In the genomic region with DNA sequence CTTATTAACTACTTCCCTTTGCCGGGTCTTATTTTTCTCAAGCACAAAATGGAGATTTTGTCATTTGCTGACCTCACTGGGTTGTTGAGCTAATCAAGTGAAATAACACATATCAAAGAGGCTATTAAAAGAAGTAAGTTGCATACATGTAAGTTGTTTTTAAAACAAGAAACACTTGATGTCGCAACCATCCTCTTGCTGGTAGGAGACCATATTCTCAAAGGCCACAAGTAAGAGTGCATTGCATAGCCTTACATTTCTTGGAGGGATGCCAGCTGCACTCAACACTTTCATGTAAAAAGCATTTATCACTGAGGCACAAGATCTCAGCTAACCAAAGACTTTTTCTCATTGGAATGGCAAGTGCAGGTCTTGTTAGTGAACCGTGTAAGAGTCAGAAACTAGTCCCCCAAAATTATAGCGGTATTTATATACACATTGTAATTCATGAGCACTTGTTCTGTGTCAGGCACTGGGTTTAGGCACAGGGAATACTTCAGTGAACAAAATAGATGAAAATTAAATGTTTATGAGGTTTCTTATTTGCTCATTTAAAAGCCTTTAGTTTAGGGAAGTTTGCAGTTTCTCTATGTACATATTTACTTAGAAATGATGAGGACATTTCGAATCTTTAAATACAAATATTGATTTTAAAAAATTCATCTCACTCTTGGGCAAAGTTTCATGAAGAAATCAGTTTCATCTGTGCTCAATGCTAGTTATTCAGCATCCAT, we compare ENCODE assay signal across 9 cellular contexts.
DNase-seq lines count a peak whose midpoint lies in the region; ATAC-seq, FAIRE-seq and TF ChIP-seq lines count a peak whose summit lies in the region.
"Had no signal": no experiment of that assay in that cellular context is flagged by ENCODE, and none has a peak within 500 bp of the region (broad histone marks: within the 10 kb centered on the region; RNA-seq: fewer than 3 reads in every experiment).

No MANE protein-coding gene starts in this region.

- no peaks in the 10 kb centered on the region for H4K20me1 ChIP-seq in K562 (replicated peaks; ENCODE audit: control insufficient read depth, insufficient read depth, low read length)

- H3K4me3 ChIP-seq in LNCaP clone FGC (ENCODE audit: low read depth, low read length) (no peak overlapping the region), K562 (no peak overlapping the region), mucosa of descending colon (no peak overlapping the region)

- H3K4me1 ChIP-seq in K562 (replicated peaks in 1 of 2; ENCODE audit: control insufficient read depth in 2 of 2, insufficient read depth in 2 of 2, low read length in 2 of 2) = no peaks in the 10 kb centered on the region; a peak in 2 of 5 replicates
- peaks cover 7% of the 10 kb centered on the region for H3K4me1 ChIP-seq in mucosa of descending colon (ENCODE audit: low read depth)

- ATAC-seq in K562 = peak; percentile 59
- ATAC-seq in mucosa of descending colon = peak; percentile 34
- ATAC-seq in HG02763 (IDR thresholded peaks at IDR 0.05; ENCODE audit: unreplicated experiment) = no peak
- ATAC-seq in GM18502 (IDR thresholded peaks at IDR 0.05; ENCODE audit: poor library complexity, unreplicated experiment) = no peak

- H3K27ac Mint-ChIP-seq in Calu3 (ENCODE audit: unreplicated experiment) = peak overlapping the region; percentile 97
- H3K27ac Mint-ChIP-seq: activated naive CD8-positive, alpha-beta T cell treated with anti-CD3 and anti-CD28 coated beads, Interleukin-2, amount 10 ng/mL, durations not matched to agents 7 days and 5 days had no signal

- no peak overlapping the region for H3K4me3 Mint-ChIP-seq in Calu3 (ENCODE audit: low read depth, unreplicated experiment)
- H3K4me3 Mint-ChIP-seq: activated naive CD8-positive, alpha-beta T cell treated with anti-CD3 and anti-CD28 coated beads, Interleukin-2, amount 10 ng/mL, durations not matched to agents 7 days and 5 days had no signal

- no peak overlapping the region for H3K4me2 ChIP-seq in K562 (ENCODE audit: insufficient read depth, low read length)

- TF ChIP-seq EP300 in K562 (IDR thresholded peaks at IDR 0.05; ENCODE audit: low read length) = no peak

- POLR2A ChIA-PET in K562 (lab: Yijun Ruan, JAX) = interaction anchor here (0.6 kb wide), 1 partner anchor 14 kb away, joined by 3 read pairs; no protein-coding TSS in a partner anchor

- H3K36me3 Mint-ChIP-seq in Calu3 (ENCODE audit: insufficient read depth, unreplicated experiment) = peaks cover 23% of the 10 kb centered on the region
- H3K36me3 Mint-ChIP-seq: activated naive CD8-positive, alpha-beta T cell treated with anti-CD3 and anti-CD28 coated beads, Interleukin-2, amount 10 ng/mL, durations not matched to agents 7 days and 5 days had no signal

- no peak overlapping the region for H2AFZ ChIP-seq in K562 (ENCODE audit: low read depth, low read length)

- no peak overlapping the region for H3K9ac ChIP-seq in K562 (ENCODE audit: insufficient read depth in 1 of 2, low read depth in 2 of 2, low read length in 2 of 2)

- 4% methylated on average over 5 of the region's 5 CpGs for WGBS in K562 (ENCODE audit: insufficient coverage, low coverage, missing lambda C conversion rate)

- BruUV-seq in Calu3 (replicated peaks; lab: Mats Ljungman, UMichigan) (no TSS peak), K562 (replicated peaks; lab: Mats Ljungman, UMichigan) (no TSS peak)

- no peaks in the 10 kb centered on the region for H3K27me3 Mint-ChIP-seq in Calu3 (ENCODE audit: unreplicated experiment)

- peaks cover 2% of the 10 kb centered on the region for H3K9me3 Mint-ChIP-seq in Calu3 (ENCODE audit: low read depth, unreplicated experiment)
- H3K9me3 Mint-ChIP-seq: activated naive CD8-positive, alpha-beta T cell treated with anti-CD3 and anti-CD28 coated beads, Interleukin-2, amount 10 ng/mL, durations not matched to agents 7 days and 5 days had no signal

- TF ChIP-seq POLR2A in K562 (conservative IDR thresholded peaks at IDR 0.05) = no peak

- peak; percentile 6 to 42; a peak in 1 of 4 replicates for TF ChIP-seq RAD21 in K562 (CRISPR knock-in tag; conservative IDR thresholded peaks at IDR 0.05 in 1 of 2, IDR thresholded peaks at IDR 0.05 in 1 of 2)

- in situ Hi-C loops in K562 (cut with MboI) = loop anchor here (25.0 kb wide), 1 partner anchor 894 kb away; no protein-coding TSS in a partner anchor
- in situ Hi-C loops in GM13976 (cut with MboI; ENCODE audit: low sequenced_read_pairs, unreplicated experiment) = loop anchor here (25.0 kb wide), 1 partner anchor 744 kb away; no protein-coding TSS in a partner anchor

- no peaks in the 10 kb centered on the region for H3K9me1 ChIP-seq in K562 (ENCODE audit: control insufficient read depth, insufficient read depth, low read length)

- H3K36me3 ChIP-seq in K562 (ENCODE audit: control insufficient read depth, insufficient read depth, low read length) (no peaks in the 10 kb centered on the region), mucosa of descending colon (ENCODE audit: low read depth) (no peaks in the 10 kb centered on the region)

- TF ChIP-seq CTCF in Calu3 (IDR thresholded peaks at IDR 0.05; ENCODE audit: unreplicated experiment) (no peak), LNCaP clone FGC (IDR thresholded peaks at IDR 0.05; ENCODE audit: control insufficient read depth, extremely low read depth, insufficient read depth) (no peak), K562 (IDR thresholded peaks at IDR 0.05 in 2 of 3, conservative IDR thresholded peaks at IDR 0.05 in 1 of 3; ENCODE audit: insufficient read depth in 2 of 3, low read depth in 1 of 3, low read length in 3 of 3) (no peak), mucosa of descending colon (IDR thresholded peaks at IDR 0.05) (no peak), GM13976 (IDR thresholded peaks at IDR 0.05; ENCODE audit: borderline replicate concordance, control extremely low read depth, extremely low read depth, insufficient read depth, missing control alignments) (no peak)

- DNase-seq in Calu3 (peak; percentile 53), LNCaP clone FGC (ENCODE audit: low read depth) (peak; percentile 46), K562 (ENCODE audit: extremely low read depth in 1 of 4, low spot score in 3 of 4) (peak in 2 of 4 experiments; percentile 9 to 58), mucosa of descending colon (peak in 1 of 3 donors; percentile 74), GM13976 (ENCODE audit: low spot score) (no peak), NCI-H2081 treated with DMSO at 0.1 percent for 48 hours (lab: John Stamatoyannopoulos, UW) (no peak)
- DNase-seq: activated naive CD8-positive, alpha-beta T cell treated with anti-CD3 and anti-CD28 coated beads, Interleukin-2, amount 10 ng/mL, durations not matched to agents 7 days and 5 days had no signal

- intact Hi-C loops in Calu3 (cut with micrococcal nuclease; ENCODE audit: unreplicated experiment) = loop anchor here (2.0 to 10.0 kb wide), 5 partner anchors 64 to 459 kb away; no protein-coding TSS in a partner anchor
- intact Hi-C loops in K562 (cut with micrococcal nuclease) = loop anchor here (2.0 to 10.0 kb wide), 2 partner anchors 102 to 300 kb away; no protein-coding TSS in a partner anchor
- intact Hi-C loops in mucosa of descending colon (cut with DNase I, micrococcal nuclease) = loop anchor here (2.0 to 5.0 kb wide), 3 partner anchors 299 to 529 kb away; no protein-coding TSS in a partner anchor

- H3K4me1 Mint-ChIP-seq in Calu3 (ENCODE audit: low read depth, unreplicated experiment) = peaks cover 39% of the 10 kb centered on the region
- H3K4me1 Mint-ChIP-seq: activated naive CD8-positive, alpha-beta T cell treated with anti-CD3 and anti-CD28 coated beads, Interleukin-2, amount 10 ng/mL, durations not matched to agents 7 days and 5 days had no signal

- H3K79me2 ChIP-seq in K562 (ENCODE audit: control insufficient read depth, insufficient read depth, low read length) = no peaks in the 10 kb centered on the region

- H3K9me3 ChIP-seq in K562 (replicated peaks; ENCODE audit: control insufficient read depth, insufficient read depth, low read depth, low read length) (no peaks in the 10 kb centered on the region), mucosa of descending colon (no peaks in the 10 kb centered on the region)

- H3K27me3 ChIP-seq in K562 (ENCODE audit: control insufficient read depth in 2 of 2, insufficient read depth in 2 of 2, low read length in 2 of 2) = peaks cover 0 to 6% of the 10 kb centered on the region in 2 experiments; a peak in 2 of 5 replicates

- no peak for FAIRE-seq in K562 (lab: Jason Lieb, UNC)

- CTCF ChIA-PET in Calu3 (lab: Charles Lee) = interaction anchor here (0.6 to 2.5 kb wide), 6 partner anchors 12 to 477 kb away, joined by 4 to 8 read pairs (median 4); partner anchors contain the start of gene ZFAND5
- CTCF ChIA-PET in K562 (lab: Yijun Ruan, JAX; ENCODE audit: low intra/inter-chr PET ratio) = no interaction called here

- no peak overlapping the region for H3K27ac ChIP-seq in K562 (ENCODE audit: extremely low read depth, low read depth, low read length)

TF ChIP-seq in K562, 482 proteins besides CTCF, POLR2A, EP300 and RAD21 (continues in another document):
- no peak for TF ChIP-seq DIDO1 (tag; IDR thresholded peaks at IDR 0.05; ENCODE audit: low read depth)
- TF ChIP-seq NFIC (IDR thresholded peaks at IDR 0.05) = peak; percentile 87
- TF ChIP-seq YY1 (IDR thresholded peaks at IDR 0.05; ENCODE audit: borderline replicate concordance in 1 of 3, control insufficient read depth in 1 of 3, extremely low read depth in 1 of 3, insufficient read depth in 3 of 3, insufficient read length in 1 of 3, insufficient replicate concordance in 2 of 3, low read depth in 1 of 3, low read length in 2 of 3) = no peak
- no peak for TF ChIP-seq RBM25 (IDR thresholded peaks at IDR 0.05; ENCODE audit: low read depth, low read length, severe bottlenecking)
- TF ChIP-seq NCOR1 (IDR thresholded peaks at IDR 0.05) = no peak
- no peak for TF ChIP-seq SMARCA4 (IDR thresholded peaks at IDR 0.05)
- TF ChIP-seq PTRF (tag; IDR thresholded peaks at IDR 0.05) = no peak
- TF ChIP-seq PHTF2 (CRISPR knock-in tag; IDR thresholded peaks at IDR 0.05) = no peak
- no peak for TF ChIP-seq FIP1L1 (IDR thresholded peaks at IDR 0.05; ENCODE audit: low read depth, low read length, poor library complexity, severe bottlenecking)
- no peak for TF ChIP-seq ZNF398 (CRISPR knock-in tag; IDR thresholded peaks at IDR 0.05)
- no peak for TF ChIP-seq ARHGAP35 (IDR thresholded peaks at IDR 0.05; ENCODE audit: partially characterized antibody)

Comparison
In these comparisons a context has a peak if more than half of its experiments do, and no peak if none do; other contexts are left out.
1. DNase-seq: peak in Calu3 (single experiment) and LNCaP clone FGC (single experiment); none in GM13976 (single experiment) and NCI-H2081 treated with DMSO at 0.1 percent for 48 hours (single experiment).
2. ATAC-seq: peak in K562 (single experiment) and mucosa of descending colon (single experiment); none in HG02763 (single experiment) and GM18502 (single experiment).